ENCODE assay signal across 8 cellular contexts in genomic region chr17:4420692-4421131, GRCh38. TPM values are rescaled to one million over a fixed set of nuclear protein-coding genes. Genes with fewer than 3 reads are reported as not detected.
DNase-seq lines count a peak whose midpoint lies in the region; ATAC-seq and TF ChIP-seq lines count a peak whose summit lies in the region.

No MANE protein-coding gene starts in this region.

- H3K27ac Mint-ChIP-seq in activated T-helper 2 cell treated with anti-CD3 and anti-CD28 coated beads, Interferon-gamma antibody, Interleukin-2, Interleukin-4, amounts not matched to agents 10 μg/mL and 5 μg/mL and 100 μg/mL, durations not matched to agents 14 hours and 24 hours and 36 hours = no peak overlapping the region

- H3K79me2 ChIP-seq in KMS-11 (ENCODE audit: insufficient read depth, low read depth) = no peaks in the 10 kb centered on the region

- TF ChIP-seq CTCF in KMS-11 (conservative IDR thresholded peaks at IDR 0.05; ENCODE audit: low read depth, low read length) = peak; percentile 74
- TF ChIP-seq CTCF in fibroblast of villous mesenchyme (IDR thresholded peaks at IDR 0.05; ENCODE audit: insufficient read depth, low read depth, low read length) = peak; percentile 89
- TF ChIP-seq CTCF in neutrophil (IDR thresholded peaks at IDR 0.05) = peak; percentile 82
- TF ChIP-seq CTCF in upper lobe of left lung (IDR thresholded peaks at IDR 0.05) = peak; percentile 78 to 88 (median 84)

- no peaks in the 10 kb centered on the region for H3K36me3 ChIP-seq in KMS-11 (ENCODE audit: insufficient read depth)
- no peaks in the 10 kb centered on the region for H3K36me3 ChIP-seq in neutrophil
- no peaks in the 10 kb centered on the region for H3K36me3 ChIP-seq in upper lobe of left lung

- peaks cover 7% of the 10 kb centered on the region for H3K27me3 Mint-ChIP-seq in activated T-helper 2 cell treated with anti-CD3 and anti-CD28 coated beads, Interferon-gamma antibody, Interleukin-2, Interleukin-4, amounts not matched to agents 10 μg/mL and 5 μg/mL and 100 μg/mL, durations not matched to agents 14 hours and 24 hours and 36 hours (ENCODE audit: low read depth)

- intact Hi-C loops in activated T-helper 2 cell treated with anti-CD3 and anti-CD28 coated beads, Interferon-gamma antibody, Interleukin-2, Interleukin-4, amounts not matched to agents 10 μg/mL and 5 μg/mL and 100 μg/mL, durations not matched to agents 14 hours and 24 hours and 36 hours (cut with micrococcal nuclease) = loop anchor here (5.0 to 10.0 kb wide), 2 partner anchors 74 to 207 kb away; partner anchors contain the start of gene SPNS2

- H3K4me2 ChIP-seq in KMS-11 = no peak overlapping the region; the same call in 1 of the 2 replicates

- peaks cover 3% of the 10 kb centered on the region for H3K4me1 ChIP-seq in KMS-11 (ENCODE audit: low read depth, poor library complexity, severe bottlenecking)
- peaks cover 9 to 12% of the 10 kb centered on the region in 2 experiments for H3K4me1 ChIP-seq in neutrophil (ENCODE audit: control insufficient read depth in 1 of 2, insufficient read depth in 1 of 2, low read depth in 1 of 2, low read length in 1 of 2)
- peaks cover 0 to 3% (median 0%) of the 10 kb centered on the region in 4 donors for H3K4me1 ChIP-seq in upper lobe of left lung

- H3K36me3 Mint-ChIP-seq in activated T-helper 2 cell treated with anti-CD3 and anti-CD28 coated beads, Interferon-gamma antibody, Interleukin-2, Interleukin-4, amounts not matched to agents 10 μg/mL and 5 μg/mL and 100 μg/mL, durations not matched to agents 14 hours and 24 hours and 36 hours (ENCODE audit: low read depth) = no peaks in the 10 kb centered on the region

- ATAC-seq in upper lobe of left lung (ENCODE audit: low FRiP score in 2 of 2) = peak; percentile 91 to 92
- ATAC-seq in HG03159 (IDR thresholded peaks at IDR 0.05; ENCODE audit: unreplicated experiment) = no peak

- H3K27me3 ChIP-seq in KMS-11 (ENCODE audit: insufficient read depth, low read depth) (no peaks in the 10 kb centered on the region), neutrophil (no peaks in the 10 kb centered on the region), upper lobe of left lung (no peaks in the 10 kb centered on the region)

- no peak for TF ChIP-seq POLR2A in upper lobe of left lung (IDR thresholded peaks at IDR 0.05)

- H2AFZ ChIP-seq in KMS-11 (ENCODE audit: low read depth) = peak overlapping the region; percentile 53; the same call in 1 of the 2 replicates

- no peak overlapping the region for H3K4me3 ChIP-seq in KMS-11 (IDR thresholded peaks at IDR 0.05; ENCODE audit: insufficient read depth, low read depth, low read length)
- H3K4me3 ChIP-seq in fibroblast of villous mesenchyme (ENCODE audit: low read depth, low read length) = no peak overlapping the region
- H3K4me3 ChIP-seq in neutrophil (ENCODE audit: low read depth in 1 of 2, low read length in 1 of 2) = no peak overlapping the region
- no peak overlapping the region for H3K4me3 ChIP-seq in upper lobe of left lung

- 8% methylated on average over 7 of the region's 7 CpGs for WGBS in upper lobe of left lung, 2 donors

- H3K27ac ChIP-seq in KMS-11 = no peak overlapping the region
- H3K27ac ChIP-seq in neutrophil = no peak overlapping the region
- H3K27ac ChIP-seq in upper lobe of left lung = no peak overlapping the region

- H4K20me1 ChIP-seq in KMS-11 (ENCODE audit: insufficient read depth) = no peaks in the 10 kb centered on the region

- no peak overlapping the region for H3K4me3 Mint-ChIP-seq in activated T-helper 2 cell treated with anti-CD3 and anti-CD28 coated beads, Interferon-gamma antibody, Interleukin-2, Interleukin-4, amounts not matched to agents 10 μg/mL and 5 μg/mL and 100 μg/mL, durations not matched to agents 14 hours and 24 hours and 36 hours (ENCODE audit: low read depth)

- H3K9me3 ChIP-seq in neutrophil (no peaks in the 10 kb centered on the region), upper lobe of left lung (no peaks in the 10 kb centered on the region)

- H3K9ac ChIP-seq in KMS-11 = no peak overlapping the region

- H3K4me1 Mint-ChIP-seq in activated T-helper 2 cell treated with anti-CD3 and anti-CD28 coated beads, Interferon-gamma antibody, Interleukin-2, Interleukin-4, amounts not matched to agents 10 μg/mL and 5 μg/mL and 100 μg/mL, durations not matched to agents 14 hours and 24 hours and 36 hours (ENCODE audit: low read depth) = peaks cover 4% of the 10 kb centered on the region

- H3K9me3 Mint-ChIP-seq in activated T-helper 2 cell treated with anti-CD3 and anti-CD28 coated beads, Interferon-gamma antibody, Interleukin-2, Interleukin-4, amounts not matched to agents 10 μg/mL and 5 μg/mL and 100 μg/mL, durations not matched to agents 14 hours and 24 hours and 36 hours = no peaks in the 10 kb centered on the region

- DNase-seq in DMS79 treated with DMSO at 0.1 percent for 48 hours (lab: John Stamatoyannopoulos, UW) (peak; percentile 75), RKO (ENCODE audit: low spot score) (peak; percentile 77), fibroblast of villous mesenchyme (ENCODE audit: low read depth) (peak; percentile 73), upper lobe of left lung (peak in 1 of 2 donors; percentile 70)
- DNase-seq in activated T-helper 2 cell treated with anti-CD3 and anti-CD28 coated beads, Interferon-gamma antibody, Interleukin-2, Interleukin-4, amounts not matched to agents 10 μg/mL and 5 μg/mL and 100 μg/mL, durations not matched to agents 14 hours and 24 hours and 36 hours (ENCODE audit: low spot score) = peak; percentile 59

- no peak for TF ChIP-seq EP300 in upper lobe of left lung (IDR thresholded peaks at IDR 0.05)

RNA-seq across cellular contexts. Expression of gene SPNS3, which starts 13.0 kb away (rescaled TPM):
- 2.8 and 3.3 TPM in 2 replicates for total RNA-seq in activated T-helper 2 cell treated with anti-CD3 and anti-CD28 coated beads, Interferon-gamma antibody, Interleukin-2, Interleukin-4, amounts not matched to agents 10 μg/mL and 5 μg/mL and 100 μg/mL, durations not matched to agents 14 hours and 24 hours and 36 hours
- total RNA-seq in fibroblast of villous mesenchyme (not detected in 2 replicates), upper lobe of left lung (under 1 TPM in 5 of 6 donors, not detected in 1; 0.22 to 0.91 (median 0.52) TPM)

RNA-seq across cellular contexts. Expression of gene UBE2G1, which starts 54.2 kb away (rescaled TPM):
- 74.1 and 74.5 TPM in 2 replicates for total RNA-seq in activated T-helper 2 cell treated with anti-CD3 and anti-CD28 coated beads, Interferon-gamma antibody, Interleukin-2, Interleukin-4, amounts not matched to agents 10 μg/mL and 5 μg/mL and 100 μg/mL, durations not matched to agents 14 hours and 24 hours and 36 hours
- total RNA-seq in fibroblast of villous mesenchyme (37.7 and 45.3 TPM in 2 replicates), upper lobe of left lung (10 to 100 TPM; 24.5 to 45.8 (median 35.8) TPM)
